8 cellular contexts compared by ENCODE assay signal in the genomic region with DNA sequence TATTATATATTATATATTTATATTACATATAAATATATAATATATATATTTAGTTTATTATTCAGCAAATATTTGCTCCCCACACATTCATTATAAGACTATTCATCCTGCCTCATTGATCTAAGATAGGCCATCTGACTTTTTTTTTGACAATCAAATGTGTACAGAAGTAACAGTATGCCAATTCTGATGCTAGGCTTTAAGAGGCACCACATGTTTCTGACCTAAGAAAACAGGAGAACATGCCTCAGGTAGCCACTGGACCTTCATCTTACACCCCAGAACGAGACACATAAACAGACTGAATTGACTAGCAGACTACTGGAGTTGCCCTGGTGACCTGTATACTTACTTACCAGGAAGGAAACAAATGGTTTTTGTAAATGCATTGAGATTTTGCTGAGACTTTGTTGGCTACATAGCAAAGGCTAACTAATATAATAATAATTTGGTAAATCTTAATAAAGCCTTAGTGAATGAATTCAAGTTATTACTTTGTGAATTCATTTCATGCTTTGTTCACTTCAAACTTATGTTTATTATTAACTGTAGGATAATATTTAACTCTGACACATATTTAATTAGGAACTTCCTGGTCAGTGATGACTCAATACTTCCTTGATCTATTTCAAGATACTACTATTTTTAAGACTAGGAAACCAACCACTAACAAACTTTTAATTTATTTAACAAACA. TPM values are rescaled to one million over a fixed set of nuclear protein-coding genes. Genes with fewer than 3 reads are reported as not detected.
A peak's percentile ranks its signal among the peaks of the same experiment; 100 is the strongest.
DNase-seq lines count a peak whose midpoint lies in the region; ATAC-seq and TF ChIP-seq lines count a peak whose summit lies in the region.

No MANE protein-coding gene starts in this region.

- no peak overlapping the region for H3K9ac ChIP-seq in OCI-LY3 (ENCODE audit: low read length)

- H4K20me1 ChIP-seq in OCI-LY3 (ENCODE audit: insufficient read depth, low read length), result no peaks in the 10 kb centered on the region

- no peak overlapping the region for H3K27ac ChIP-seq in OCI-LY3 (ENCODE audit: low read length)

- peak overlapping the region; percentile 25; the same call in 1 of the 2 replicates for H3K4me3 ChIP-seq in OCI-LY3 (ENCODE audit: low read length)

- peak overlapping the region; percentile 71 for H3K4me2 ChIP-seq in OCI-LY3 (ENCODE audit: low read length)

- no peaks in the 10 kb centered on the region for H3K9me3 ChIP-seq in OCI-LY3 (ENCODE audit: insufficient read depth, low read length)

- TF ChIP-seq CTCF in OCI-LY3 (IDR thresholded peaks at IDR 0.05; ENCODE audit: low read depth, low read length), result no peak

- DNase-seq in lung microvascular endothelial cell (ENCODE audit: low read depth in 2 of 2) (peak; percentile 21 to 75), NCI-H345 treated with DMSO at 0.1 percent for 48 hours (lab: John Stamatoyannopoulos, UW; ENCODE audit: unreplicated experiment) (no peak), DMS114 treated with DMSO at 0.1 percent for 48 hours (lab: John Stamatoyannopoulos, UW; ENCODE audit: unreplicated experiment) (no peak), HK-2 (ENCODE audit: unreplicated experiment) (no peak)
- DNase-seq in effector CD8-positive, alpha-beta T cell (lab: John Stamatoyannopoulos, UW), result no peak

- peaks cover 12% of the 10 kb centered on the region for H3K4me1 ChIP-seq in OCI-LY3 (ENCODE audit: low read length)

- H3K27me3 ChIP-seq in OCI-LY3 (ENCODE audit: low read depth, low read length), result no peaks in the 10 kb centered on the region

- ATAC-seq in GM18520 (IDR thresholded peaks at IDR 0.05; ENCODE audit: unreplicated experiment) (peak; percentile 86), HG02763 (IDR thresholded peaks at IDR 0.05; ENCODE audit: unreplicated experiment) (peak; percentile 72)

- H2AFZ ChIP-seq in OCI-LY3 (ENCODE audit: low read depth, low read length), result no peak overlapping the region

- no peaks in the 10 kb centered on the region for H3K36me3 ChIP-seq in OCI-LY3 (replicated peaks; ENCODE audit: low read depth, low read length)

- no peaks in the 10 kb centered on the region for H3K79me2 ChIP-seq in OCI-LY3 (ENCODE audit: low read length)

RNA-seq across cellular contexts. Expression of a gene that starts 13.4 kb away (rescaled TPM):
- total RNA-seq in lung microvascular endothelial cell, result 22.2 and 26.4 TPM in 2 replicates

Comparison
In these comparisons a context has a peak if more than half of its experiments do, and no peak if none do; other contexts are left out.
1. DNase-seq: peak in lung microvascular endothelial cell (2 of 2); none in NCI-H345 treated with DMSO at 0.1 percent for 48 hours (single experiment), effector CD8-positive, alpha-beta T cell (single experiment), DMS114 treated with DMSO at 0.1 percent for 48 hours (single experiment) and HK-2 (single experiment).